8 cellular contexts compared by ENCODE assay signal in the genomic region with DNA sequence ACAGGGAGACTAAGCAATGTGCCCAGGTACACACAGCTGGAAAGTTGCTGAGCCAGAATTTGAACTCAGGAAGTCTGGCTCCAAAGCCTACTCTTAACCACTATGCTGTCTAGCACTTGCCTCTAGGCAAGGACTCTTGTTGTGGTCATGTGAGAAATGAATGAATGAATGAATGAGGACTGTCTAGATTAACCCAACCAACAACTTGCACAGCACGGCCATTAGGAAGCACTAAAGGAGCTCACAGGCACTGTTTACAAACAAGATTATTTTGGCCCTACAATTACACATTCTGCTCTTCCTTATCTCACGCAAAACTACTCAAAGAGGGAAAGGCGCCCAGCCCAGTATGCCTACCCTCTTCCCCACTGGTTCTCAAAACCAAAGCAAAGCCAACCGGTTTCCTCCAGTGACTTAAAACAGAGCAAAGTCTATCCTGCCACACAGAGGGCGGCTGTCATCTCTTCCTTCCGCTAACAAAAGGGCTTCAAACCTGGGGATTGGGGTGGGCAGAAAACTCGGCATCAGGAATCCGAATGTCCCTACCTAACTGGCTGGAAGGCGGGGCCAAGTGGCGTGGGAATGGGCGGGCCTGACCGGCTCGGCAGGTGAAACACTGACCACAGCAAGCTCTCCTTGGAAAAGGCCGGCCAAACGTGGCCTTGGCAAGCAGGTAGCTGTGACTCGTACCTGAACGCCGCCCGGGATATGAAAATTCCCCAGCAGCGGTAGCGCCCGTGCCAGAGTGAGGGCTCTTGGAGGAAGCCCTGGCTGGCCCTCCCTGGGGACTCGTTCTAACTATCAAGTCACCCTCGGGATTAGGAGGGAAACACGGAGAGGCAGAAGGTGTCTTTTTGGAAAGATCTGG. TPM values are rescaled to one million over a fixed set of nuclear protein-coding genes. Genes with fewer than 3 reads are reported as not detected.
DNase-seq lines count a peak whose midpoint lies in the region; ATAC-seq, FAIRE-seq and TF ChIP-seq lines count a peak whose summit lies in the region.

No MANE protein-coding gene starts in this region.

- H3K14ac ChIP-seq in H1 (ENCODE audit: insufficient read length), result no peak overlapping the region

- DNase-seq in NCI-H1436 (lab: John Stamatoyannopoulos, UW), result peak; percentile 40
- DNase-seq in NCI-H1436 treated with DMSO at 0.1 percent for 48 hours (lab: John Stamatoyannopoulos, UW), result no peak
- peak; percentile 48 for DNase-seq in NCI-H2107 (lab: John Stamatoyannopoulos, UW)
- DNase-seq in WTC11 (ENCODE audit: low spot score), result peak; percentile 72
- peak in 1 of 2 experiments; percentile 65 for DNase-seq in H1 (ENCODE audit: low read depth in 1 of 2, low spot score in 2 of 2)
- DNase-seq in mesendoderm, result peak; percentile 70
- peak; percentile 35 for DNase-seq in superior temporal gyrus (ENCODE audit: extremely low spot score)

- H3K18ac ChIP-seq in H1 (ENCODE audit: extremely low read depth, low read length) (no peak overlapping the region), mesendoderm (ENCODE audit: low read length) (peak overlapping the region; percentile 94)

- TF ChIP-seq EP300 in H1 (IDR thresholded peaks at IDR 0.05; ENCODE audit: borderline replicate concordance in 1 of 2, low read depth in 2 of 2, low read length in 2 of 2), result no peak

- 0 out of 2 replicates have a peak overlapping the region, but pooled peaks have one; percentile 3 for H2BK5ac ChIP-seq in H1 (ENCODE audit: low read depth, low read length)
- no peak overlapping the region for H2BK5ac ChIP-seq in mesendoderm (ENCODE audit: low read length)

- H4K8ac ChIP-seq in H1 (ENCODE audit: extremely low read depth, insufficient read depth, low read length) (no peak overlapping the region), mesendoderm (ENCODE audit: low read depth, low read length) (no peak overlapping the region)

- H3K4me1 ChIP-seq in H1 (replicated peaks in 1 of 4; ENCODE audit: control insufficient read depth in 3 of 4, insufficient read depth in 4 of 4, low read length in 3 of 4), result peaks cover 6 to 17% (median 10%) of the 10 kb centered on the region in 4 experiments; a peak in 6 of 7 replicates
- H3K4me1 ChIP-seq in mesendoderm (ENCODE audit: control insufficient read depth, low read depth, low read length), result peaks cover 26% of the 10 kb centered on the region

- no peak overlapping the region for H4K5ac ChIP-seq in H1 (ENCODE audit: insufficient read length, low read depth, low read length)
- H4K5ac ChIP-seq in mesendoderm (ENCODE audit: low read length), result no peak overlapping the region

- FAIRE-seq in H1 (lab: Jason Lieb, UNC), result no peak

- H4K20me1 ChIP-seq in H1 (replicated peaks in 1 of 2; ENCODE audit: control insufficient read depth in 1 of 2, insufficient read depth in 2 of 2, low read length in 2 of 2), result peaks cover 2 to 17% of the 10 kb centered on the region in 2 experiments

- peak overlapping the region; percentile 71 to 94 (median 92) for H3K4me3 ChIP-seq in H1 (ENCODE audit: extremely low read depth in 1 of 4, insufficient read depth in 2 of 4, low read depth in 3 of 4, low read length in 4 of 4)
- peak overlapping the region; percentile 62 for H3K4me3 ChIP-seq in mesendoderm (ENCODE audit: low read length)

- no peak for ATAC-seq in WTC11
- ATAC-seq in HG03565 (IDR thresholded peaks at IDR 0.05; ENCODE audit: unreplicated experiment), result no peak

- no peaks in the 10 kb centered on the region for H3K27me3 ChIP-seq in H1 (replicated peaks in 1 of 4; ENCODE audit: control insufficient read depth in 3 of 4, extremely low read depth in 1 of 4, insufficient read depth in 3 of 4, low read length in 3 of 4)
- H3K27me3 ChIP-seq in mesendoderm (ENCODE audit: insufficient read depth, low read length, poor library complexity), result no peaks in the 10 kb centered on the region

- TF ChIP-seq CTCF in WTC11 (IDR thresholded peaks at IDR 0.05), result no peak
- no peak for TF ChIP-seq CTCF in H1 (IDR thresholded peaks at IDR 0.05; ENCODE audit: control extremely low read depth in 1 of 3, insufficient read depth in 1 of 3, low read depth in 1 of 3, low read length in 3 of 3)

- no peak for TF ChIP-seq RAD21 in H1 (IDR thresholded peaks at IDR 0.05 in 1 of 2, conservative IDR thresholded peaks at IDR 0.05 in 1 of 2; ENCODE audit: low read depth in 2 of 2, low read length in 2 of 2)

- H3K27ac ChIP-seq in H1 (ENCODE audit: low read depth, low read length) (0 out of 2 replicates have a peak overlapping the region, but pooled peaks have one; percentile 6), mesendoderm (ENCODE audit: low read depth, low read length) (peak overlapping the region; percentile 47)

- H3K36me3 ChIP-seq in H1 (ENCODE audit: control insufficient read depth in 2 of 4, insufficient read depth in 4 of 4, low read length in 3 of 4), result no peaks in the 10 kb centered on the region
- H3K36me3 ChIP-seq in mesendoderm (ENCODE audit: control insufficient read depth, insufficient read depth, low read length), result no peaks in the 10 kb centered on the region

- H3K4me3 Mint-ChIP-seq in WTC11, result peak overlapping the region; percentile 94

- H2BK120ac ChIP-seq in H1 (replicated peaks; ENCODE audit: low read depth, low read length) (no peak overlapping the region), mesendoderm (ENCODE audit: low read depth, low read length) (no peak overlapping the region)

- H3K23ac ChIP-seq in H1 (ENCODE audit: insufficient read length), result no peak overlapping the region
- H3K23ac ChIP-seq in mesendoderm (ENCODE audit: low read length), result no peak overlapping the region

- H3K4me2 ChIP-seq in H1 (ENCODE audit: insufficient read depth in 1 of 2, low read depth in 2 of 2, low read length in 2 of 2) (peak overlapping the region; percentile 74 to 95), mesendoderm (ENCODE audit: low read length) (peak overlapping the region; percentile 82)

- H3K79me1 ChIP-seq in H1 (ENCODE audit: low read depth, low read length) (peaks cover 9% of the 10 kb centered on the region; the same call in 1 of the 2 replicates), mesendoderm (ENCODE audit: low read length) (peaks cover 17% of the 10 kb centered on the region)

- H3K4ac ChIP-seq in H1 (replicated peaks; ENCODE audit: insufficient read length, low read depth, low read length) (no peak overlapping the region), mesendoderm (ENCODE audit: low read depth, low read length) (no peak overlapping the region)

- H3K56ac ChIP-seq in H1 (replicated peaks; ENCODE audit: insufficient read length, low read depth, low read length) (no peak overlapping the region), mesendoderm (ENCODE audit: low read length) (peak overlapping the region; percentile 75)

- peaks cover 38% of the 10 kb centered on the region for H3K4me1 Mint-ChIP-seq in WTC11

- peak overlapping the region; percentile 96 for H3K27ac Mint-ChIP-seq in WTC11

- no peaks in the 10 kb centered on the region for H3K27me3 Mint-ChIP-seq in WTC11 (ENCODE audit: low read depth)

- TF ChIP-seq POLR2A in H1 (IDR thresholded peaks at IDR 0.05; ENCODE audit: control extremely low read depth in 1 of 2, low read depth in 2 of 2, low read length in 2 of 2), result 0 out of 3 replicates have a peak, but pooled peaks of 1 of the 2 experiments have one; percentile 4

- no peaks in the 10 kb centered on the region for H3K9me3 Mint-ChIP-seq in WTC11

- POLR2A ChIA-PET in WTC11 (lab: Charles Lee) (interaction anchor here (0.5 to 5.9 kb wide), 6 partner anchors 14 to 228 kb away, joined by 3 to 172 read pairs (median 4); partner anchors contain the start of genes LSM10, MAP7D1 and SH3D21), H1 (lab: Charles Lee; ENCODE audit: partially characterized antibody) (interaction anchor here (0.6 to 3.6 kb wide), 10 partner anchors 16 to 1249 kb away, joined by 3 to 40 read pairs (median 3); partner anchors contain the start of genes EVA1B and MRPS15)

- H3K23me2 ChIP-seq in H1 (ENCODE audit: low read depth, low read length), result peaks cover 9% of the 10 kb centered on the region; the same call in 1 of the 2 replicates

- H2AK5ac ChIP-seq in H1 (ENCODE audit: low read depth, low read length) (no peak overlapping the region), mesendoderm (ENCODE audit: low read length) (no peak overlapping the region)

- 4% methylated on average over 25 of the region's 25 CpGs; no CpG with 5 or more reads in 1 of the 2 experiments for WGBS in H1 (ENCODE audit: extremely low coverage in 1 of 2, insufficient coverage in 1 of 2, insufficient read length in 1 of 2, insufficient replicate concordance in 2 of 2, low coverage in 1 of 2, low lambda C conversion rate in 2 of 2, missing lambda C conversion rate in 1 of 2), 2 experiments
- WGBS in mesendoderm (ENCODE audit: extremely low coverage, insufficient coverage, low lambda C conversion rate), result no CpG with 5 or more reads among the region's 25 CpGs

- CTCF ChIA-PET in WTC11 (lab: Charles Lee) (interaction anchor here (0.6 to 2.9 kb wide), 4 partner anchors 13 to 42 kb away, joined by 4 to 15 read pairs (median 8); no protein-coding TSS in a partner anchor), H1 (lab: Charles Lee; ENCODE audit: partially characterized antibody) (interaction anchor here (0.7 to 9.8 kb wide), 8 partner anchors 12 to 84 kb away, joined by 3 to 90 read pairs (median 4); no protein-coding TSS in a partner anchor)

- H3K9me3 ChIP-seq in H1 (ENCODE audit: insufficient read depth in 2 of 2, low read depth in 1 of 2, low read length in 1 of 2), result no peaks in the 10 kb centered on the region

- H3K79me2 ChIP-seq in H1 (ENCODE audit: control insufficient read depth in 1 of 2, insufficient read depth in 2 of 2, low read length in 2 of 2) (peaks cover 6 to 50% of the 10 kb centered on the region in 2 experiments), mesendoderm (ENCODE audit: control insufficient read depth, insufficient read depth, low read length) (peaks cover 48% of the 10 kb centered on the region)

- H2BK20ac ChIP-seq in H1 (ENCODE audit: low read length), result no peak overlapping the region

- H3K36me3 Mint-ChIP-seq in WTC11, result no peaks in the 10 kb centered on the region; the same call in 1 of the 2 replicates

- no peak overlapping the region for H4K91ac ChIP-seq in H1 (replicated peaks; ENCODE audit: insufficient read length, low read length)

- no peak overlapping the region for H2AFZ ChIP-seq in H1 (ENCODE audit: low read length)

- H2BK15ac ChIP-seq in H1 (ENCODE audit: low read length), result no peak overlapping the region
- no peak overlapping the region for H2BK15ac ChIP-seq in mesendoderm (replicated peaks; ENCODE audit: low read depth)

- no peak overlapping the region for H2BK12ac ChIP-seq in H1 (ENCODE audit: low read depth, low read length)

- H3K9ac ChIP-seq in H1 (replicated peaks in 1 of 4; ENCODE audit: extremely low read depth in 1 of 4, low read depth in 3 of 4, low read length in 3 of 4), result peak overlapping the region; percentile 58 to 68 (median 64)
- H3K9ac ChIP-seq in mesendoderm (ENCODE audit: low read length), result peak overlapping the region; percentile 70

RNA-seq across cellular contexts. Expression of gene STK40, which starts 0.9 kb away (rescaled TPM):
- total RNA-seq in WTC11 (2021), result 17.8 to 24.7 TPM (median 20.4 TPM) in 3 replicates
- 25.3 and 28.6 TPM in 2 replicates for total RNA-seq in H1 (2021; fragmentation: NEBNext Ultra II Directional; extraction: Animal tissue kit (Norgen Biotek cat#: 25700))
- 13.6 and 18.4 TPM in 2 replicates for polyA plus RNA-seq in H1 (2011; rRNA removed)
- 13.7 TPM for polyA plus RNA-seq in H1 (2011; cell fraction: cytosol; rRNA removed)
- 21.5 TPM for polyA plus RNA-seq in H1 (2011; cell fraction: nucleus; rRNA removed)
- 13.3 to 18.6 TPM (median 17.3 TPM) in 4 replicates for polyA plus RNA-seq in H1 (2012, experiment 1 of 2)
- polyA plus RNA-seq in H1 (2012, experiment 2 of 2), result 17.6 TPM
- polyA plus RNA-seq in H1 (2013, experiment 1 of 2), result 16.9 TPM
- 16.6 TPM for polyA plus RNA-seq in H1 (2013, experiment 2 of 2)
- polyA minus RNA-seq in H1 (2011; rRNA and poly(A)+ RNA removed), result 16.3 and 18.9 TPM in 2 replicates
- polyA minus RNA-seq in H1 (2011; cell fraction: cytosol; rRNA and poly(A)+ RNA removed), result 9.5 TPM
- 5.5 TPM for polyA minus RNA-seq in H1 (2011; cell fraction: nucleus; rRNA and poly(A)+ RNA removed)
- polyA plus RNA-seq in mesendoderm (2013, experiment 1 of 2), result 27.9 TPM
- polyA plus RNA-seq in mesendoderm (2013, experiment 2 of 2), result 28.0 TPM

RNA-seq across cellular contexts. Expression of gene LSM10, which starts 12.9 kb away (rescaled TPM):
- 49.1 to 56.3 TPM (median 49.3 TPM) in 3 replicates for total RNA-seq in WTC11 (2021)
- total RNA-seq in H1 (2021; fragmentation: NEBNext Ultra II Directional; extraction: Animal tissue kit (Norgen Biotek cat#: 25700)), result 59.1 and 59.5 TPM in 2 replicates
- 127 and 140 TPM in 2 replicates for polyA plus RNA-seq in H1 (2011; rRNA removed)
- 111 TPM for polyA plus RNA-seq in H1 (2011; cell fraction: cytosol; rRNA removed)
- 81.9 TPM for polyA plus RNA-seq in H1 (2011; cell fraction: nucleus; rRNA removed)
- polyA plus RNA-seq in H1 (2012, experiment 1 of 2), result 50.0 to 87.8 TPM (median 80.4 TPM) in 4 replicates
- polyA plus RNA-seq in H1 (2012, experiment 2 of 2), result 128 TPM
- polyA plus RNA-seq in H1 (2013, experiment 1 of 2), result 49.0 TPM
- polyA plus RNA-seq in H1 (2013, experiment 2 of 2), result 51.5 TPM
- 48.7 and 51.4 TPM in 2 replicates for polyA minus RNA-seq in H1 (2011; rRNA and poly(A)+ RNA removed)
- polyA minus RNA-seq in H1 (2011; cell fraction: cytosol; rRNA and poly(A)+ RNA removed), result 28.0 TPM
- 25.3 TPM for polyA minus RNA-seq in H1 (2011; cell fraction: nucleus; rRNA and poly(A)+ RNA removed)
- polyA plus RNA-seq in mesendoderm (2013, experiment 1 of 2), result 64.1 TPM
- polyA plus RNA-seq in mesendoderm (2013, experiment 2 of 2), result 62.9 TPM
